Comparison of ENCODE assay signal across 22 cellular contexts in genomic region chr16:54585966-54586365, GRCh38.
DNase-seq lines count a peak whose midpoint lies in the region; ATAC-seq lines count a peak whose summit lies in the region.
"Had no signal": no experiment of that assay in that cellular context is flagged by ENCODE, and none has a peak within 500 bp of the region (broad histone marks: within the 10 kb centered on the region; RNA-seq: fewer than 3 reads in every experiment).

No MANE protein-coding gene starts in this region.

- no peaks in the 10 kb centered on the region for H3K9me3 Mint-ChIP-seq in activated naive CD8-positive, alpha-beta T cell treated with anti-CD3 and anti-CD28 coated beads, Interleukin-2, amount 50 U/mL, for 24 hours
- H3K9me3 Mint-ChIP-seq: CD4-positive, alpha-beta T cell had no signal

- no peaks in the 10 kb centered on the region for H3K4me1 Mint-ChIP-seq in activated naive CD8-positive, alpha-beta T cell treated with anti-CD3 and anti-CD28 coated beads, Interleukin-2, amount 50 U/mL, for 24 hours
- H3K4me1 Mint-ChIP-seq: IgD-negative memory B cell had no signal

- no peak overlapping the region for H3K4me3 Mint-ChIP-seq in activated naive CD8-positive, alpha-beta T cell treated with anti-CD3 and anti-CD28 coated beads, Interleukin-2, amount 50 U/mL, for 24 hours
- H3K4me3 Mint-ChIP-seq: CD4-positive, alpha-beta T cell; IgD-negative memory B cell had no signal

- H3K27ac Mint-ChIP-seq in activated naive CD8-positive, alpha-beta T cell treated with anti-CD3 and anti-CD28 coated beads, Interleukin-2, amount 50 U/mL, for 24 hours = no peak overlapping the region
- H3K27ac Mint-ChIP-seq: CD4-positive, alpha-beta T cell; IgD-negative memory B cell had no signal

- DNase-seq in DMS 273 (lab: John Stamatoyannopoulos, UW; ENCODE audit: unreplicated experiment) (peak; percentile 28), DMS 273 treated with DMSO at 0.1 percent for 48 hours (lab: John Stamatoyannopoulos, UW) (no peak), NT2/D1 (ENCODE audit: low read depth, low spot score) (no peak), retina (peak; percentile 86), MG63 (no peak)
- DNase-seq in activated naive CD8-positive, alpha-beta T cell treated with anti-CD3 and anti-CD28 coated beads, Interleukin-2, amount 50 U/mL, for 24 hours = no peak
- DNase-seq: ACHN; Caco-2; CD4-positive, alpha-beta T cell; DMS153; GM23248; NCI-H1694; NCI-H2081 treated with DMSO at 0.1 percent for 48 hours; NCI-H510A; NCI-H774; OCI-M1 had no signal

- H3K4me3 ChIP-seq in NT2/D1 (ENCODE audit: insufficient read length, low read depth) = no peak overlapping the region
- H3K4me3 ChIP-seq in iPS-18a (ENCODE audit: low read length) = no peak overlapping the region
- H3K4me3 ChIP-seq in MG63 = no peak overlapping the region
- H3K4me3 ChIP-seq: BLaER1, GM23248 had no signal

- no peaks in the 10 kb centered on the region for H3K36me3 Mint-ChIP-seq in activated naive CD8-positive, alpha-beta T cell treated with anti-CD3 and anti-CD28 coated beads, Interleukin-2, amount 50 U/mL, for 24 hours (ENCODE audit: low read depth)
- H3K36me3 Mint-ChIP-seq: IgD-negative memory B cell had no signal

- peak overlapping the region; percentile 5 for H3K9ac ChIP-seq in NT2/D1 (ENCODE audit: insufficient read length, low read depth)
- peak overlapping the region; percentile 27 for H3K9ac ChIP-seq in iPS-18a (ENCODE audit: low read length)
- H3K9ac ChIP-seq: BLaER1, GM23248 had no signal

- H3K9me3 ChIP-seq in NT2/D1 (ENCODE audit: insufficient read depth, low read length) (no peaks in the 10 kb centered on the region), iPS-18a (ENCODE audit: control insufficient read depth, low read depth, low read length) (no peaks in the 10 kb centered on the region), MG63 (peaks cover 4% of the 10 kb centered on the region; the same call in 1 of the 2 replicates)
- H3K9me3 ChIP-seq: BLaER1 had no signal

- ATAC-seq in activated naive CD8-positive, alpha-beta T cell treated with anti-CD3 and anti-CD28 coated beads, Interleukin-2, amount 50 U/mL, for 24 hours = no peak
- no peak for ATAC-seq in HG03280 (IDR thresholded peaks at IDR 0.05; ENCODE audit: unreplicated experiment)
- ATAC-seq: HCT116 had no signal

- no peaks in the 10 kb centered on the region for H3K36me3 ChIP-seq in NT2/D1 (ENCODE audit: insufficient read depth, insufficient read length, low read length)
- no peaks in the 10 kb centered on the region for H3K36me3 ChIP-seq in iPS-18a (ENCODE audit: control insufficient read depth, low read depth, low read length)
- no peaks in the 10 kb centered on the region for H3K36me3 ChIP-seq in MG63
- H3K36me3 ChIP-seq: BLaER1 had no signal

- peaks cover 15% of the 10 kb centered on the region for H3K27me3 Mint-ChIP-seq in activated naive CD8-positive, alpha-beta T cell treated with anti-CD3 and anti-CD28 coated beads, Interleukin-2, amount 50 U/mL, for 24 hours

- H3K4me1 ChIP-seq in NT2/D1 (ENCODE audit: insufficient read depth, insufficient read length) (peaks cover 11% of the 10 kb centered on the region), iPS-18a (ENCODE audit: control insufficient read depth, low read depth, low read length) (peaks cover 35% of the 10 kb centered on the region)
- H3K4me1 ChIP-seq: BLaER1 had no signal

- H3K27me3 ChIP-seq in NT2/D1 (ENCODE audit: insufficient read depth, insufficient read length) = peaks cover 4% of the 10 kb centered on the region
- peaks cover 14% of the 10 kb centered on the region for H3K27me3 ChIP-seq in iPS-18a (ENCODE audit: control insufficient read depth, insufficient read depth, low read length)
- no peaks in the 10 kb centered on the region for H3K27me3 ChIP-seq in MG63
- H3K27me3 ChIP-seq: BLaER1 had no signal

- H3K27ac ChIP-seq in iPS-18a (ENCODE audit: low read length) = peak overlapping the region; percentile 16
- H3K27ac ChIP-seq: 22Rv1, BLaER1, GM23248 had no signal

Comparison
In these comparisons a context has a peak if more than half of its experiments do, and no peak if none do; other contexts are left out.
1. DNase-seq: peak in DMS 273 (single experiment) and retina (single experiment); none in DMS 273 treated with DMSO at 0.1 percent for 48 hours (single experiment), NT2/D1 (single experiment), activated naive CD8-positive, alpha-beta T cell treated with anti-CD3 and anti-CD28 coated beads, Interleukin-2, amount 50 U/mL, for 24 hours (single experiment) and MG63 (single experiment).